ENCODE assay signal across 8 cellular contexts in the genomic region with DNA sequence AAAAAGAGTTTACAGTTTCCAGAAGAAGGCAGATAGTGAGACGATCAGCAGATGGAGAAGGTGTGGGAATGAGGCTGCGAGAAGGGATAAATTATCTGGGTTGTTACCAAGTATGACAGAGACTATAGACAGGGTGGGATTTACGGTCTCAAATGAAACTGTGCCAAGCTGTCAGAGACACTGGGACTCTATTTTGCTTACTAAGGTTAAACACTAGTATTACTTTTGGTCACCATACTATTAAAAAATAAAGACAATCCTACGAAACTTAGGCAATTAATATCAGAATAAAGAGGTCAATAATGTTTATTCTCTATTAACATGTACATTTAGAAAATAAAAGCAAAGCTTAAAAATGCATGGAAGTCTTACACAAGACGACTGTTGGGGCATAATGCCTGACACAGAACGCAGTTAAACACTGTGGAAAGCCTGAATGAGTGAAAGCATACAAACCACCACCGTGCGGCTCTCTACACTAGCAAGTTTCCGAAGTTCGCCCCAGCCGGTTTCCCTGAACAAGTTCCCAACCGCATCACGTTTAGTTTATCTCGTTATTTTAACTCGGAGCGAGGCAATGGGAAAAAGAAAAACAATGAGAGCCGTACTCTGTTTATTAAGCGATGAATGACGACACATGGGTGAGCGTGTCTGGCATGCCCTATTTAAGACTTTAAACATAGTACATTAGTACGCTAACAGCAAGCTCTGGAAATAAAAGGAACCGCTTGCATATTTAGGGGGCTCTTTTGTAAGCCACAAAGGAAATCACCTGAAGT. TPM values are rescaled to one million over a fixed set of nuclear protein-coding genes. Genes with fewer than 3 reads are reported as not detected.
DNase-seq lines count a peak whose midpoint lies in the region; ATAC-seq and TF ChIP-seq lines count a peak whose summit lies in the region.

No MANE protein-coding gene starts in this region.

- TF ChIP-seq CTCF in OCI-LY1 (IDR thresholded peaks at IDR 0.05; ENCODE audit: low read length) (no peak), thyroid gland (IDR thresholded peaks at IDR 0.05) (peak in 1 of 6 experiments; percentile 8)

- H3K4me1 ChIP-seq in OCI-LY1 (ENCODE audit: insufficient read depth, low read length, severe bottlenecking): peaks cover 7% of the 10 kb centered on the region
- H3K4me1 ChIP-seq in thyroid gland: peaks cover 8 to 17% of the 10 kb centered on the region in 2 donors

- no peaks in the 10 kb centered on the region for H3K36me3 ChIP-seq in OCI-LY1 (ENCODE audit: insufficient read depth, low read length)
- H3K36me3 ChIP-seq in thyroid gland: no peaks in the 10 kb centered on the region

- WGBS in thyroid gland, 2 donors: 14 to 15% methylated on average over 22 of the region's 22 CpGs

- H3K27ac ChIP-seq in OCI-LY1 (ENCODE audit: low read depth, low read length, poor library complexity, severe bottlenecking): no peak overlapping the region
- peak overlapping the region; percentile 80 to 83 (median 82) for H3K27ac ChIP-seq in thyroid gland

- H3K4me3 ChIP-seq in OCI-LY1 (ENCODE audit: low read depth, low read length, poor library complexity, severe bottlenecking): peak overlapping the region; percentile 90
- peak overlapping the region; percentile 23 to 80 (median 73) for H3K4me3 ChIP-seq in thyroid gland (replicated peaks in 1 of 3)

- H2AFZ ChIP-seq in OCI-LY1 (ENCODE audit: low read length): peak overlapping the region; percentile 74; the same call in 1 of the 2 replicates

- peak overlapping the region; percentile 89 for H3K4me2 ChIP-seq in OCI-LY1 (ENCODE audit: low read length)

- H3K9ac ChIP-seq in OCI-LY1 (ENCODE audit: low read length): peak overlapping the region; percentile 87

- H3K79me2 ChIP-seq in OCI-LY1 (ENCODE audit: insufficient read depth, low read length): no peaks in the 10 kb centered on the region

- ATAC-seq in GM18868 (IDR thresholded peaks at IDR 0.05; ENCODE audit: unreplicated experiment) (peak; percentile 35), HG03175 (IDR thresholded peaks at IDR 0.05; ENCODE audit: unreplicated experiment) (peak; percentile 36)

- H3K9me3 ChIP-seq in OCI-LY1 (ENCODE audit: low read length) (no peaks in the 10 kb centered on the region), thyroid gland (no peaks in the 10 kb centered on the region)

- TF ChIP-seq POLR2A in thyroid gland (IDR thresholded peaks at IDR 0.05): no peak

- H4K20me1 ChIP-seq in OCI-LY1 (ENCODE audit: insufficient read depth, low read length): no peaks in the 10 kb centered on the region

- no peaks in the 10 kb centered on the region for H3F3A ChIP-seq in OCI-LY1 (ENCODE audit: insufficient read depth, low read length)

- H3K9me2 ChIP-seq in OCI-LY1 (ENCODE audit: low read depth, low read length): no peaks in the 10 kb centered on the region

- intact Hi-C loops in thyroid gland (cut with DNase I): no loop called here

- peak; percentile 70 for DNase-seq in Ammon's horn (ENCODE audit: low spot score)
- DNase-seq in activated gamma-delta T cell treated with anti-CD3 and anti-CD28 coated beads, Interleukin-2, amount 50 U/mL, for 16 hours (ENCODE audit: low read depth): peak; percentile 0
- DNase-seq in germinal center (ENCODE audit: low spot score): peak; percentile 30
- peak; percentile 20 for DNase-seq in non-pigmented ciliary epithelial cell (ENCODE audit: low read depth)
- peak; percentile 56 to 60 for DNase-seq in thyroid gland

- H3K27me3 ChIP-seq in OCI-LY1 (ENCODE audit: insufficient read depth, low read length) (no peaks in the 10 kb centered on the region), thyroid gland (no peaks in the 10 kb centered on the region)

RNA-seq across cellular contexts. Expression of a gene that starts 0.9 kb away (rescaled TPM):
- 1 to 10 TPM; 1.2 to 2.3 (median 2.1) TPM for total RNA-seq in thyroid gland

Comparison
In these comparisons a context has a peak if more than half of its experiments do, and no peak if none do; other contexts are left out.
1. DNase-seq: peak in every context shown above with its lines; median percentile 70 in Ammon's horn; 58 in thyroid gland; 30 in germinal center; 20 in non-pigmented ciliary epithelial cell; 0 in activated gamma-delta T cell treated with anti-CD3 and anti-CD28 coated beads, Interleukin-2, amount 50 U/mL, for 16 hours.